ENCODE assay signal across 1 cellular context in genomic region chr17:77494664-77495435, GRCh38.
TF ChIP-seq lines count a peak whose summit lies in the region.

No MANE protein-coding gene starts in this region.

TF ChIP-seq in GM12878, 131 proteins besides CTCF, POLR2A, EP300 and RAD21 (continued from another document and continues in another):
- TF ChIP-seq SKIL (IDR thresholded peaks at IDR 0.05; ENCODE audit: low read depth, poor library complexity, severe bottlenecking) (peak; percentile 17), MLLT1 (IDR thresholded peaks at IDR 0.05) (peak; percentile 50; the same call in 1 of the 2 replicates), HDAC2 (IDR thresholded peaks at IDR 0.05) (no peak), CEBPB (IDR thresholded peaks at IDR 0.05; ENCODE audit: borderline replicate concordance in 1 of 2, low read depth in 2 of 2, low read length in 2 of 2) (no peak), CHD1 (IDR thresholded peaks at IDR 0.05; ENCODE audit: low read depth, low read length) (no peak), E2F8 (IDR thresholded peaks at IDR 0.05; ENCODE audit: low read depth, partially characterized antibody) (no peak), SREBF1 (IDR thresholded peaks at IDR 0.05; ENCODE audit: low read length) (no peak), SREBF2 (IDR thresholded peaks at IDR 0.05; ENCODE audit: low read length) (no peak), NR2F1 (conservative IDR thresholded peaks at IDR 0.05) (peak; percentile 34; the same call in 1 of the 2 replicates), WRNIP1 (IDR thresholded peaks at IDR 0.05; ENCODE audit: borderline replicate concordance, low read depth, low read length) (no peak), FOS (IDR thresholded peaks at IDR 0.05; ENCODE audit: borderline replicate concordance, extremely low read depth, insufficient read length) (no peak), ATF2 (IDR thresholded peaks at IDR 0.05; ENCODE audit: low read length) (no peak), ZNF592 (IDR thresholded peaks at IDR 0.05) (no peak), TCF7 (IDR thresholded peaks at IDR 0.05; ENCODE audit: borderline replicate concordance) (no peak), KLF5 (IDR thresholded peaks at IDR 0.05; ENCODE audit: partially characterized antibody) (no peak), ELK1 (IDR thresholded peaks at IDR 0.05; ENCODE audit: low read depth, low read length) (no peak), PAX8 (IDR thresholded peaks at IDR 0.05) (no peak), YY1 (IDR thresholded peaks at IDR 0.05; ENCODE audit: low read depth, low read length) (peak; percentile 54), GABPA (IDR thresholded peaks at IDR 0.05; ENCODE audit: low read depth) (no peak), ZBTB40 (IDR thresholded peaks at IDR 0.05; ENCODE audit: borderline replicate concordance) (no peak), ZBED1 (IDR thresholded peaks at IDR 0.05; ENCODE audit: borderline replicate concordance) (no peak), ZBTB11 (CRISPR knock-in tag; IDR thresholded peaks at IDR 0.05) (no peak), USF1 (IDR thresholded peaks at IDR 0.05; ENCODE audit: borderline replicate concordance, extremely low read length, insufficient read depth, low read depth, low read length) (no peak), EED (IDR thresholded peaks at IDR 0.05; ENCODE audit: low read depth) (peak; percentile 58; the same call in 1 of the 2 replicates), CBFB (IDR thresholded peaks at IDR 0.05; ENCODE audit: low read depth) (no peak), PKNOX1 (IDR thresholded peaks at IDR 0.05) (no peak), SMC3 (IDR thresholded peaks at IDR 0.05; ENCODE audit: borderline replicate concordance, low read length) (peak; percentile 96), ZNF217 (IDR thresholded peaks at IDR 0.05) (0 out of 2 replicates have a peak, but pooled peaks have one; percentile 8), IKZF2 (IDR thresholded peaks at IDR 0.05) (no peak; a peak in 1 of 4 replicates), SMAD1 (IDR thresholded peaks at IDR 0.05; ENCODE audit: low read depth, partially characterized antibody) (no peak), CHD4 (IDR thresholded peaks at IDR 0.05) (no peak), POU2F2 (IDR thresholded peaks at IDR 0.05; ENCODE audit: borderline replicate concordance, low read depth, low read length) (no peak), TAF1 (IDR thresholded peaks at IDR 0.05; ENCODE audit: borderline replicate concordance, low read depth, low read length) (no peak)
